ENCODE assay signal across 8 cellular contexts in the genomic region with DNA sequence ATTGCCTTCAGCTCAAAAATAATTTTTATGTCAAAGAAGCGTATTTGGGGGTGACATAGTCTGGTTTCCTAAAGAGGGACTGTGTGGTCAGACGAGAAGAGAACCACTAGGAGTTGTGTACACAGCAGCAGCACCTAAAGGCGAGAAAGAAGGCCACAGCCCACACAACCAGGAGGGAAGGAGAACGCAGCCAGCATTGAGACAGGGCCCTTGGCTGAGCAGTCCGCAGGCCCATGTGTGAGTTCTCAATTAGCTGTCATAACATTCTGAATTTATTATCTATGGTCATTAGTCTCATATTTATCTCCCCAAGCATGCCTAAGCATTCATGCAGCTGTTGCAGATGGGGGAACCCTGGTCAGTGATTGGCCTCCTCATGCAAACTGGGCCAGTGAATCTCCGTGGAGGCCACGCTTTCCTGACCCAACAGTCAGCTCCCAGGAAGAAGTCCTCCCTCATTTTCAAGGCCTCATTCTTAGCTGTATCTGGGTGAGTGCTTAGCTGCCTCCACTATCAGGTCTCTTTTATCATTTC.
DNase-seq lines count a peak whose midpoint lies in the region; ATAC-seq and TF ChIP-seq lines count a peak whose summit lies in the region.

No MANE protein-coding gene starts in this region.

- no peak overlapping the region for H3K4me2 ChIP-seq in neuronal stem cell (ENCODE audit: insufficient read depth, low read length, poor library complexity, severe bottlenecking)

- H2BK15ac ChIP-seq in neuronal stem cell (ENCODE audit: low read length), result no peak overlapping the region

- H3K27me3 ChIP-seq in adrenal gland (no peaks in the 10 kb centered on the region), neuronal stem cell (ENCODE audit: control insufficient read depth in 3 of 3, insufficient read depth in 3 of 3, low read depth in 1 of 3, low read length in 3 of 3) (no peaks in the 10 kb centered on the region), Caco-2 (replicated peaks; ENCODE audit: control insufficient read depth, insufficient read depth, low read length) (no peaks in the 10 kb centered on the region)

- no TSS peak for BruUV-seq in Caco-2 (replicated peaks; lab: Mats Ljungman, UMichigan)

- no peak overlapping the region for H3K4me3 Mint-ChIP-seq in Caco-2 (ENCODE audit: unreplicated experiment)

- no peak overlapping the region for H3K27ac ChIP-seq in adrenal gland
- H3K27ac ChIP-seq in neuronal stem cell (replicated peaks; ENCODE audit: low read length), result peak overlapping the region; percentile 69

- peaks cover 6% of the 10 kb centered on the region for H3K4me1 Mint-ChIP-seq in Caco-2 (ENCODE audit: low read depth, unreplicated experiment)

- peak; percentile 65 for ATAC-seq in GM18909 (IDR thresholded peaks at IDR 0.05; ENCODE audit: poor library complexity, unreplicated experiment)
- ATAC-seq in HG02852 (IDR thresholded peaks at IDR 0.05; ENCODE audit: unreplicated experiment), result peak; percentile 74

- H3K79me1 ChIP-seq in neuronal stem cell (ENCODE audit: low read depth, low read length), result no peaks in the 10 kb centered on the region

- WGBS in adrenal gland, 4 donors, result 70 to 83% (median 75%) methylated on average over 5 to 7 of the region's 7 CpGs
- no CpG with 5 or more reads among the region's 7 CpGs for WGBS in neuronal stem cell (ENCODE audit: extremely low coverage in 2 of 2, insufficient read length in 2 of 2, insufficient replicate concordance in 1 of 2), 2 donors

- no peak overlapping the region for H2AK5ac ChIP-seq in neuronal stem cell (ENCODE audit: low read depth, low read length)

- TF ChIP-seq CTCF in adrenal gland (IDR thresholded peaks at IDR 0.05), result no peak
- no peak for TF ChIP-seq CTCF in Caco-2 (IDR thresholded peaks at IDR 0.05; ENCODE audit: insufficient read depth in 1 of 2, low read depth in 1 of 2, low read length in 1 of 2, severe bottlenecking in 1 of 2, unreplicated experiment in 1 of 2)

- no peak overlapping the region for H3K23ac ChIP-seq in neuronal stem cell (ENCODE audit: low read depth, low read length, poor library complexity)

- intact Hi-C loops in adrenal gland (cut with DNase I) (no loop called here), Caco-2 (cut with micrococcal nuclease; ENCODE audit: unreplicated experiment) (no loop called here)

- H3K4me1 ChIP-seq in adrenal gland (replicated peaks in 1 of 2), result no peaks in the 10 kb centered on the region
- peaks cover 11 to 17% of the 10 kb centered on the region in 2 donors for H3K4me1 ChIP-seq in neuronal stem cell (ENCODE audit: control insufficient read depth in 2 of 2, insufficient read depth in 1 of 2, low read depth in 1 of 2, low read length in 2 of 2)
- no peaks in the 10 kb centered on the region; the same call in 1 of the 2 replicates for H3K4me1 ChIP-seq in Caco-2

- H3K9me3 Mint-ChIP-seq in Caco-2 (ENCODE audit: unreplicated experiment), result peaks cover 18% of the 10 kb centered on the region

- no peak overlapping the region for H4K91ac ChIP-seq in neuronal stem cell (ENCODE audit: low read depth, low read length, poor library complexity)

- H2BK12ac ChIP-seq in neuronal stem cell (ENCODE audit: low read length), result no peak overlapping the region

- no peak overlapping the region for H2BK120ac ChIP-seq in neuronal stem cell (ENCODE audit: low read depth, low read length)

- H2AFZ ChIP-seq in neuronal stem cell (ENCODE audit: low read length), result peak overlapping the region; percentile 77

- no peaks in the 10 kb centered on the region for H3K36me3 Mint-ChIP-seq in Caco-2 (ENCODE audit: insufficient read depth, unreplicated experiment)

- H3K4ac ChIP-seq in neuronal stem cell (ENCODE audit: low read length), result no peak overlapping the region

- POLR2A ChIA-PET in Caco-2 (lab: Charles Lee), result no interaction called here

- CTCF ChIA-PET in Caco-2 (lab: Charles Lee), result interaction anchor here (1.4 kb wide), 1 partner anchor 170 kb away, joined by 3 read pairs; no protein-coding TSS in a partner anchor

- H3K36me3 ChIP-seq in adrenal gland (replicated peaks in 1 of 2), result no peaks in the 10 kb centered on the region
- H3K36me3 ChIP-seq in neuronal stem cell (replicated peaks in 1 of 2; ENCODE audit: control insufficient read depth in 2 of 2, insufficient read depth in 2 of 2, low read length in 2 of 2), result no peaks in the 10 kb centered on the region
- H3K36me3 ChIP-seq in Caco-2 (ENCODE audit: control insufficient read depth, insufficient read depth, low read length), result no peaks in the 10 kb centered on the region

- H3K9ac ChIP-seq in neuronal stem cell (ENCODE audit: low read depth, low read length, poor library complexity), result no peak overlapping the region

- no peaks in the 10 kb centered on the region for H3K9me3 ChIP-seq in adrenal gland (replicated peaks in 1 of 3)
- H3K9me3 ChIP-seq in neuronal stem cell (replicated peaks in 1 of 2; ENCODE audit: control insufficient read depth in 2 of 2, insufficient read depth in 1 of 2, low read depth in 1 of 2, low read length in 2 of 2), result peaks cover 5 to 8% of the 10 kb centered on the region in 2 donors
- peaks cover 10% of the 10 kb centered on the region for H3K9me3 ChIP-seq in Caco-2

- no peak overlapping the region for H4K8ac ChIP-seq in neuronal stem cell (ENCODE audit: low read depth, low read length)

- H2BK5ac ChIP-seq in neuronal stem cell (ENCODE audit: low read length), result no peak overlapping the region

- H3K27me3 Mint-ChIP-seq in Caco-2 (ENCODE audit: insufficient read depth, unreplicated experiment), result no peaks in the 10 kb centered on the region

- DNase-seq in adrenal gland (peak in 5 of 7 donors; percentile 21 to 59 (median 29)), neuronal stem cell (ENCODE audit: low spot score) (no peak), Caco-2 (no peak), NCI-H2196 (lab: John Stamatoyannopoulos, UW; ENCODE audit: unreplicated experiment) (no peak), NCI-H82 (lab: John Stamatoyannopoulos, UW) (no peak), Ammon's horn (ENCODE audit: low spot score) (no peak)

- H3K27ac Mint-ChIP-seq in Caco-2 (ENCODE audit: unreplicated experiment), result no peak overlapping the region

- no peak for TF ChIP-seq POLR2A in adrenal gland (IDR thresholded peaks at IDR 0.05)

- H3K18ac ChIP-seq in neuronal stem cell (ENCODE audit: low read length), result peak overlapping the region; percentile 8

- no peak overlapping the region for H3K14ac ChIP-seq in neuronal stem cell (ENCODE audit: low read length)

- no peak overlapping the region for H3K4me3 ChIP-seq in adrenal gland
- peak overlapping the region in 1 of 2 donors; percentile 36 for H3K4me3 ChIP-seq in neuronal stem cell (ENCODE audit: low read length in 2 of 2)
- H3K4me3 ChIP-seq in Caco-2 (ENCODE audit: low read depth, low read length), result no peak overlapping the region

Comparison
In these comparisons a context has a peak if more than half of its experiments do, and no peak if none do; other contexts are left out.
1. DNase-seq: peak in adrenal gland (5 of 7); none in neuronal stem cell (single experiment), Caco-2 (0 of 2), NCI-H2196 (single experiment), NCI-H82 (single experiment) and Ammon's horn (single experiment).